ENCODE assay signal across 8 cellular contexts in genomic region chr22:29767289-29768051, GRCh38. TPM values are rescaled to one million over a fixed set of nuclear protein-coding genes. Genes with fewer than 3 reads are reported as not detected.
DNase-seq lines count a peak whose midpoint lies in the region; ATAC-seq, FAIRE-seq and TF ChIP-seq lines count a peak whose summit lies in the region.

Gene UQCR10 (plus strand): TSS chr22:29767369. CDS start chr22:29767399, 30 bp downstream.

- POLR2A ChIA-PET in HepG2 (lab: Yijun Ruan, JAX): interaction anchor here (0.8 to 2.2 kb wide), 19 partner anchors 9 to 656 kb away, joined by 3 to 31 read pairs (median 4); partner anchors contain the start of genes ASCC2 and TBC1D10A

- H3K4me3 ChIP-seq in HepG2 (replicated peaks in 1 of 3; ENCODE audit: insufficient read depth in 1 of 3, low read depth in 2 of 3, low read length in 3 of 3): peak within 1 kb of the TSS; percentile 95

- in situ Hi-C loops in HepG2 (cut with HindIII; ENCODE audit: extremely low pct_ligation_motif_present, low pct_unique_long_range_greater_than_20kb): no loop called here

- WGBS in HepG2 (ENCODE audit: low lambda C conversion rate): 2% methylated on average over 40 of the region's 45 CpGs

- TF ChIP-seq CTCF in HepG2 (CRISPR knock-in tag; IDR thresholded peaks at IDR 0.05): no peak

- peaks cover 0 to 4% of the 10 kb centered on the region in 2 experiments; a peak in 1 of 5 replicates for H3K27me3 ChIP-seq in HepG2 (ENCODE audit: control insufficient read depth in 1 of 2, insufficient read depth in 2 of 2, low read length in 2 of 2)

- no peak for TF ChIP-seq RAD21 in HepG2 (CRISPR knock-in tag; IDR thresholded peaks at IDR 0.05)

- peak within 1 kb of the TSS; percentile 71 for H2AFZ ChIP-seq in HepG2 (ENCODE audit: low read length)

- H3K36me3 ChIP-seq in HepG2 (replicated peaks in 1 of 2; ENCODE audit: control insufficient read depth in 1 of 2, insufficient read depth in 2 of 2, low read length in 2 of 2): no peaks in the 10 kb centered on the region; a peak in 1 of 5 replicates

- TSS peak; percentile 87 for BruUV-seq in HepG2 (replicated peaks; lab: Mats Ljungman, UMichigan)

- peak within 1 kb of the TSS; percentile 87 for H3K4me2 ChIP-seq in HepG2 (ENCODE audit: low read depth, low read length)

- ATAC-seq in HG03378 (IDR thresholded peaks at IDR 0.05; ENCODE audit: unreplicated experiment): peak; percentile 60
- peak; percentile 65 for ATAC-seq in HepG2

- no peaks in the 10 kb centered on the region for H4K20me1 ChIP-seq in HepG2 (ENCODE audit: insufficient read depth, low read length)

- no peak for FAIRE-seq in HepG2 (lab: Jason Lieb, UNC)

- TF ChIP-seq POLR2A in GM19099 (IDR thresholded peaks at IDR 0.05; ENCODE audit: extremely low read depth, insufficient read length, low read depth): peak; percentile 86
- peak in 1 of 2 experiments; percentile 86; a peak in 2 of 4 replicates for TF ChIP-seq POLR2A in HepG2 (IDR thresholded peaks at IDR 0.05; ENCODE audit: insufficient read depth in 1 of 2, low read depth in 2 of 2, low read length in 2 of 2)

- CTCF ChIA-PET in HepG2 (lab: Yijun Ruan, JAX; ENCODE audit: low intra/inter-chr PET ratio, low total read pairs): no interaction called here

- H3K9me3 ChIP-seq in HepG2 (ENCODE audit: low read length): no peaks in the 10 kb centered on the region

- intact Hi-C loops in HepG2 (cut with micrococcal nuclease; ENCODE audit: unreplicated experiment): loop anchor here (1.0 to 2.0 kb wide), 2 partner anchors 15 to 115 kb away; partner anchors contain the start of gene MTMR3

- H3K4me1 ChIP-seq in HepG2 (ENCODE audit: insufficient read depth, low read length): peaks cover 62% of the 10 kb centered on the region

- peaks cover 33% of the 10 kb centered on the region for H3K79me2 ChIP-seq in HepG2 (ENCODE audit: insufficient read depth, low read length)

- DNase-seq in AML-193 (lab: John Stamatoyannopoulos, UW) (peak; percentile 83 to 92), NCI-H526 (lab: John Stamatoyannopoulos, UW) (peak; percentile 77 to 88), dermis blood vessel endothelial cell (peak; percentile 95), HepG2 (ENCODE audit: low spot score) (peak; percentile 85)
- DNase-seq in activated CD4-positive, alpha-beta T cell treated with anti-CD3 and anti-CD28 coated beads, Interleukin-2, amount 50 U/mL, for 1 hour: peak; percentile 92
- DNase-seq in stimulated activated CD4-positive, alpha-beta T cell treated with anti-CD3 and anti-CD28 coated beads, Interleukin-2, amount 100 ng/mL, for 48 hours: peak; percentile 89 to 93

- H3K9ac ChIP-seq in HepG2 (ENCODE audit: insufficient read depth, low read depth, low read length): peak within 1 kb of the TSS; percentile 94

- no peak for TF ChIP-seq EP300 in HepG2 (IDR thresholded peaks at IDR 0.05; ENCODE audit: low read depth in 2 of 2, low read length in 2 of 2)
- TF ChIP-seq EP300 in HepG2 (CRISPR knock-in tag; IDR thresholded peaks at IDR 0.05; ENCODE audit: borderline replicate concordance): no peak

- H3K27ac ChIP-seq in HepG2 (ENCODE audit: extremely low read length, insufficient read depth, low read length): peak within 1 kb of the TSS; percentile 88

TF ChIP-seq in HepG2, 621 proteins besides CTCF, POLR2A, EP300 and RAD21 (continues in another document):
- TF ChIP-seq ZNF121 (CRISPR knock-in tag; IDR thresholded peaks at IDR 0.05): 0 out of 2 replicates have a peak, but pooled peaks have one; percentile 29
- TF ChIP-seq RFX3 (CRISPR knock-in tag; IDR thresholded peaks at IDR 0.05): no peak
- TF ChIP-seq ZNF782 (CRISPR knock-in tag; IDR thresholded peaks at IDR 0.05; ENCODE audit: borderline replicate concordance): 0 out of 2 replicates have a peak, but pooled peaks have one; percentile 46
- 0 out of 2 replicates have a peak, but pooled peaks have one; percentile 48 for TF ChIP-seq ZNF331 (CRISPR knock-in tag; IDR thresholded peaks at IDR 0.05)
- TF ChIP-seq ZNF546 (CRISPR knock-in tag; conservative IDR thresholded peaks at IDR 0.05): 0 out of 2 replicates have a peak, but pooled peaks have one; percentile 35
- TF ChIP-seq THAP11 (CRISPR knock-in tag; IDR thresholded peaks at IDR 0.05): peak; percentile 96
- TF ChIP-seq ZNF691 (CRISPR knock-in tag; IDR thresholded peaks at IDR 0.05; ENCODE audit: borderline replicate concordance, low read depth): peak; percentile 80; the same call in 1 of the 2 replicates
- no peak for TF ChIP-seq ADNP (CRISPR knock-in tag; IDR thresholded peaks at IDR 0.05)
- no peak for TF ChIP-seq DBP (CRISPR knock-in tag; IDR thresholded peaks at IDR 0.05; ENCODE audit: not compliant biosample characterization)
- TF ChIP-seq ZBTB20 (CRISPR knock-in tag; IDR thresholded peaks at IDR 0.05; ENCODE audit: borderline replicate concordance, low read depth): no peak
- TF ChIP-seq HOXA5 (CRISPR knock-in tag; IDR thresholded peaks at IDR 0.05): no peak
- TF ChIP-seq CHCHD3 (CRISPR knock-in tag; IDR thresholded peaks at IDR 0.05): no peak
- 0 out of 2 replicates have a peak, but pooled peaks have one; percentile 25 for TF ChIP-seq ZNF569 (CRISPR knock-in tag; IDR thresholded peaks at IDR 0.05; ENCODE audit: borderline replicate concordance)
- peak; percentile 8; the same call in 1 of the 2 replicates for TF ChIP-seq RFXAP (CRISPR knock-in tag; IDR thresholded peaks at IDR 0.05; ENCODE audit: borderline replicate concordance)
- peak; percentile 59 for TF ChIP-seq PHF20 (CRISPR knock-in tag; IDR thresholded peaks at IDR 0.05)
- no peak for TF ChIP-seq CREB1 (IDR thresholded peaks at IDR 0.05)
- no peak for TF ChIP-seq CREB1 (CRISPR knock-in tag; IDR thresholded peaks at IDR 0.05)
- peak; percentile 11; the same call in 1 of the 2 replicates for TF ChIP-seq TFDP1 (CRISPR knock-in tag; IDR thresholded peaks at IDR 0.05; ENCODE audit: borderline replicate concordance)
- TF ChIP-seq MTA3 (CRISPR knock-in tag; IDR thresholded peaks at IDR 0.05): no peak
- TF ChIP-seq SNAPC5 (CRISPR knock-in tag; IDR thresholded peaks at IDR 0.05; ENCODE audit: borderline replicate concordance): 0 out of 2 replicates have a peak, but pooled peaks have one; percentile 58

RNA-seq across cellular contexts. Expression of gene UQCR10, which starts in this region (rescaled TPM):
- total RNA-seq in dermis blood vessel endothelial cell (50.5 and 67.6 TPM in 2 replicates), HepG2 (2016; rRNA removed; fragmentation: Illumina TruSeq; extraction: Trizol) (225 and 309 TPM in 2 replicates)
- 89.2 and 115 TPM in 2 replicates for total RNA-seq in HepG2 (2016; cell fraction: cytosol; rRNA removed; fragmentation: Illumina TruSeq; extraction: Trizol; ENCODE audit: low read depth)
- total RNA-seq in HepG2 (2016; cell fraction: insoluble cytoplasmic fraction; rRNA removed; fragmentation: Illumina TruSeq; extraction: Trizol): 226 and 327 TPM in 2 replicates
- 166 and 174 TPM in 2 replicates for total RNA-seq in HepG2 (2016; cell fraction: membrane; rRNA removed; fragmentation: Illumina TruSeq; extraction: Trizol)
- total RNA-seq in HepG2 (2016; cell fraction: nucleus; rRNA removed; fragmentation: Illumina TruSeq; extraction: Trizol): 63.2 and 78.3 TPM in 2 replicates
- polyA plus RNA-seq in HepG2 (2011; rRNA removed): 203 and 232 TPM in 2 replicates
- polyA plus RNA-seq in HepG2 (2011; cell fraction: cytosol; rRNA removed): 210 and 287 TPM in 2 replicates
- 54.5 and 66.4 TPM in 2 replicates for polyA plus RNA-seq in HepG2 (2011; cell fraction: nucleus; rRNA removed)
- 157 and 173 TPM in 2 replicates for polyA plus RNA-seq in HepG2 (2012)
- 119 and 141 TPM in 2 replicates for polyA plus RNA-seq in HepG2 (2016; cell fraction: cytosol; fragmentation: Illumina TruSeq; extraction: Trizol; ENCODE audit: low read depth)
- polyA plus RNA-seq in HepG2 (2016; cell fraction: insoluble cytoplasmic fraction; fragmentation: Illumina TruSeq; extraction: Trizol; ENCODE audit: low read depth): 316 and 360 TPM in 2 replicates
- polyA plus RNA-seq in HepG2 (2016; cell fraction: membrane; fragmentation: Illumina TruSeq; extraction: Trizol; ENCODE audit: low read depth): 156 and 169 TPM in 2 replicates
- 145 and 146 TPM in 2 replicates for polyA plus RNA-seq in HepG2 (2016; cell fraction: nucleus; fragmentation: Illumina TruSeq; extraction: Trizol; ENCODE audit: insufficient read depth, low read depth)
- 174 and 191 TPM in 2 replicates for polyA minus RNA-seq in HepG2 (2011; rRNA and poly(A)+ RNA removed; ENCODE audit: low replicate concordance)
- 62.8 and 71.2 TPM in 2 replicates for polyA minus RNA-seq in HepG2 (2011; cell fraction: cytosol; rRNA and poly(A)+ RNA removed)
- polyA minus RNA-seq in HepG2 (2011; cell fraction: nucleus; rRNA and poly(A)+ RNA removed): 35.6 and 37.2 TPM in 2 replicates

Comparison
In these comparisons a context has a peak if more than half of its experiments do, and no peak if none do; other contexts are left out.
1. Peak in every context shown above with its lines: DNase-seq, ATAC-seq, H3K4me3 ChIP-seq and H3K27ac ChIP-seq.